Comparison of ENCODE assay signal across 17 cellular contexts in genomic region chr3:154718058-154718457, GRCh38.
DNase-seq lines count a peak whose midpoint lies in the region; ATAC-seq and TF ChIP-seq lines count a peak whose summit lies in the region.
"Had no signal": no experiment of that assay in that cellular context is flagged by ENCODE, and none has a peak within 500 bp of the region (broad histone marks: within the 10 kb centered on the region; RNA-seq: fewer than 3 reads in every experiment).

No MANE protein-coding gene starts in this region.

- no peaks in the 10 kb centered on the region for H3K36me3 Mint-ChIP-seq in nephron progenitor cell (ENCODE audit: low read depth)

- no peak overlapping the region for H3K27ac ChIP-seq in foreskin keratinocyte
- H3K27ac ChIP-seq: BLaER1, GM23248 had no signal

- no peak overlapping the region for H3K27ac Mint-ChIP-seq in nephron progenitor cell

- intact Hi-C loops in Right ventricle myocardium superior (cut with DNase I) = no loop called here

- no peaks in the 10 kb centered on the region for H3K4me1 ChIP-seq in foreskin keratinocyte
- H3K4me1 ChIP-seq: BLaER1 had no signal

- H3K27me3 ChIP-seq in foreskin keratinocyte = peaks cover under 1% of the 10 kb centered on the region
- H3K27me3 ChIP-seq: BLaER1 had no signal

- H3K4me3 Mint-ChIP-seq in nephron progenitor cell = no peak overlapping the region

- peak; percentile 58 for DNase-seq in CD1c-positive myeloid dendritic cell (ENCODE audit: extremely low spot score)
- peak; percentile 93 for DNase-seq in MV-4-11 (lab: John Stamatoyannopoulos, UW)
- DNase-seq in SIG-M5 treated with dmso at 0.1 percent for 504 hours (lab: John Stamatoyannopoulos, UW; ENCODE audit: unreplicated experiment) = peak; percentile 91
- DNase-seq in inferior parietal cortex (ENCODE audit: extremely low spot score) = peak; percentile 5
- no peak for DNase-seq in nephron progenitor cell
- no peak for DNase-seq in foreskin keratinocyte
- DNase-seq in Right ventricle myocardium superior = no peak
- DNase-seq: DND-41, GM23248, KG1, NCI-H1105 treated with DMSO at 0.1 percent for 48 hours, NCI-H187 treated with DMSO at 0.1 percent for 48 hours, NCI-H748 treated with DMSO at 0.1 percent for 48 hours, SHP77 had no signal

- ATAC-seq in foreskin keratinocyte (no peak), GM21528 (IDR thresholded peaks at IDR 0.05; ENCODE audit: low FRiP score, unreplicated experiment) (no peak), Right ventricle myocardium superior (ENCODE audit: poor library complexity) (no peak)
- ATAC-seq: GM12878 had no signal

- peaks cover 5% of the 10 kb centered on the region for H3K4me1 Mint-ChIP-seq in nephron progenitor cell

- no peaks in the 10 kb centered on the region for H3K27me3 Mint-ChIP-seq in nephron progenitor cell (ENCODE audit: low read depth, poor library complexity)

- H3K9me3 Mint-ChIP-seq in nephron progenitor cell = no peaks in the 10 kb centered on the region

- TF ChIP-seq CTCF in nephron progenitor cell (IDR thresholded peaks at IDR 0.05) = no peak
- TF ChIP-seq CTCF in foreskin keratinocyte (conservative IDR thresholded peaks at IDR 0.05) = no peak

Comparison
In these comparisons a context has a peak if more than half of its experiments do, and no peak if none do; other contexts are left out.
1. DNase-seq: peak in CD1c-positive myeloid dendritic cell (single experiment), MV-4-11 (single experiment), SIG-M5 treated with dmso at 0.1 percent for 504 hours (single experiment) and inferior parietal cortex (single experiment); none in nephron progenitor cell (single experiment), foreskin keratinocyte (0 of 2) and Right ventricle myocardium superior (single experiment).